24 cellular contexts compared by ENCODE assay signal in the genomic region with DNA sequence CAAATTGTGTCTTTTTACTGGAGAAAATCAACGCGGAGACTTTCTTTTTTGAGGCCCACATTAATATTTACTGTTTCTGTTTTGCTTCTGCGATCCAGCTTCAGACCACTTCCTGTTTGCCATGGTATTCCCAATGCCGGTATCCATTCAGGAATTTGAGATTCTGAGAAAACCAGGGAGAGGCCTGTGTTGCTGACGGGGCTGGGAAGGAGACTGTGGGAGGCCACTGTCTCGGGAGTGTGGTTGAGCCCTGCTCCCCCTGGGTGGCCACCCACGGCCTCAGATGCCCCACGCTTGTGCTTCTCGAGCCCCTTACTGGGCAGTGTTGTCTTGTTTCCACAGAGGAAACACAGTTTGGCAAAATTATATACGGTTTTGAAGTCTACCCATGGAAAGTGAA.
"Had no signal": no experiment of that assay in that cellular context is flagged by ENCODE, and none has a peak within 500 bp of the region (broad histone marks: within the 10 kb centered on the region; RNA-seq: fewer than 3 reads in every experiment).

No MANE protein-coding gene starts in this region.

- ATAC-seq: activated CD8-positive, alpha-beta T cell treated with anti-CD3 and anti-CD28 coated beads for 36 hours; Panc1; Right ventricle myocardium inferior; T-helper 17 cell had no signal

- H3K27me3 ChIP-seq: adrenal gland, breast epithelium had no signal

- H3K4me3 ChIP-seq: adrenal gland, breast epithelium had no signal

- H3K27ac ChIP-seq: adrenal gland, breast epithelium had no signal

- DNase-seq: activated CD4-positive, CD25-positive, alpha-beta regulatory T cell; activated CD8-positive, alpha-beta memory T cell treated with anti-CD3 and anti-CD28 coated beads, Interleukin-2, amount 50 U/mL, for 48 hours; activated CD8-positive, alpha-beta T cell treated with anti-CD3 and anti-CD28 coated beads for 36 hours; activated naive CD4-positive, alpha-beta T cell treated with anti-CD3 and anti-CD28 coated beads, Interleukin-2, amount 50 U/mL, for 16 hours; activated naive CD8-positive, alpha-beta T cell treated with anti-CD3 and anti-CD28 coated beads, Interleukin-2, amount 10 ng/mL, durations not matched to agents 7 days and 5 days; activated T-cell treated with anti-CD3 and anti-CD28 coated beads, Interleukin-2, amount 50 U/mL, for 1 hour; adrenal gland; anterior cingulate cortex; caudate nucleus; KG1; NCI-H1092 treated with DMSO at 0.1 percent for 48 hours; NCI-H1417 treated with DMSO at 0.1 percent for 48 hours; NCI-H1694; NCI-H2029; NCI-H510A treated with DMSO at 0.1 percent for 48 hours; NCI-H69; NK-92 treated with Interleukin-12 subunit alpha and Interleukin-12 subunit beta, amount 100 ng/mL, for 24 hours; OCI-M1; RPMI8226; T-helper 17 cell; T-helper 9 cell had no signal

- H3K36me3 ChIP-seq: adrenal gland, breast epithelium had no signal

- H3K9me3 ChIP-seq: adrenal gland had no signal

- H3K4me1 ChIP-seq: adrenal gland, breast epithelium had no signal
